Comparison of ENCODE assay signal across 11 cellular contexts in genomic region chr3:8505621-8506020, GRCh38. TPM values are rescaled to one million over a fixed set of nuclear protein-coding genes. Genes with fewer than 3 reads are reported as not detected.
DNase-seq lines count a peak whose midpoint lies in the region; ATAC-seq and TF ChIP-seq lines count a peak whose summit lies in the region.
"Had no signal": no experiment of that assay in that cellular context is flagged by ENCODE, and none has a peak within 500 bp of the region (broad histone marks: within the 10 kb centered on the region; RNA-seq: fewer than 3 reads in every experiment).

No MANE protein-coding gene starts in this region.

- no peak for ATAC-seq in gastroesophageal sphincter
- no peak for ATAC-seq in stimulated activated naive CD8-positive, alpha-beta T cell treated with anti-CD3 and anti-CD28 coated beads, Interleukin-15, amount 100 ng/mL, for 72 hours
- ATAC-seq: natural killer cell treated with Interleukin-12 subunit alpha and Interleukin-12 subunit beta and Interleukin-15 and Interleukin-18, amount 100 ng/mL, for 72 hours had no signal

- H3K9me2 ChIP-seq in GM23248 (ENCODE audit: insufficient read depth) = no peaks in the 10 kb centered on the region

- peak overlapping the region; percentile 90 for H3K4me2 ChIP-seq in GM23248 (ENCODE audit: unreplicated experiment)
- peak overlapping the region; percentile 92 for H3K4me2 ChIP-seq in smooth muscle cell

- DNase-seq in GM23248 = no peak
- peak; percentile 53 for DNase-seq in NCI-H345 (lab: John Stamatoyannopoulos, UW)
- DNase-seq in smooth muscle cell (lab: John Stamatoyannopoulos, UW; ENCODE audit: unreplicated experiment) = no peak
- no peak for DNase-seq in activated T-cell treated with anti-CD3 and anti-CD28 coated beads, Interleukin-2, amount 50 U/mL, for 48 hours
- DNase-seq in erythroblast (lab: John Stamatoyannopoulos, UW) = no peak
- no peak for DNase-seq in stimulated activated naive CD8-positive, alpha-beta T cell treated with anti-CD3 and anti-CD28 coated beads, Interleukin-15, amount 100 ng/mL, for 72 hours
- DNase-seq: GF-D8; Peyer's patch; stimulated activated CD4-positive, alpha-beta T cell treated with anti-CD3 and anti-CD28 coated beads, Interleukin-4, amount 100 ng/mL, for 1 hour had no signal

- no peak for TF ChIP-seq CTCF in gastroesophageal sphincter (IDR thresholded peaks at IDR 0.05)
- no peak for TF ChIP-seq CTCF in smooth muscle cell (IDR thresholded peaks at IDR 0.05; ENCODE audit: borderline replicate concordance, insufficient read depth, poor library complexity, severe bottlenecking)

- H3K9ac ChIP-seq in GM23248 = no peak overlapping the region
- no peak overlapping the region for H3K9ac ChIP-seq in smooth muscle cell (ENCODE audit: low read depth)

- peaks cover 21% of the 10 kb centered on the region for H3K4me1 Mint-ChIP-seq in stimulated activated naive CD8-positive, alpha-beta T cell treated with anti-CD3 and anti-CD28 coated beads, Interleukin-15, amount 100 ng/mL, for 72 hours

- H3K9me3 ChIP-seq in GM23248 (ENCODE audit: low read depth) = no peaks in the 10 kb centered on the region
- no peaks in the 10 kb centered on the region for H3K9me3 ChIP-seq in gastroesophageal sphincter
- no peaks in the 10 kb centered on the region for H3K9me3 ChIP-seq in smooth muscle cell (replicated peaks; ENCODE audit: low read depth)
- H3K9me3 ChIP-seq: Peyer's patch had no signal

- H3K79me2 ChIP-seq in GM23248 (ENCODE audit: insufficient read depth) (peaks cover 48% of the 10 kb centered on the region), smooth muscle cell (ENCODE audit: low read depth) (peaks cover 88% of the 10 kb centered on the region)

- 0 out of 2 replicates have a peak overlapping the region, but pooled peaks have one; percentile 13 for H3K27ac ChIP-seq in GM23248
- peak overlapping the region in 3 of 4 donors; percentile 16 to 39 (median 33) for H3K27ac ChIP-seq in gastroesophageal sphincter
- peak overlapping the region; percentile 78 for H3K27ac ChIP-seq in smooth muscle cell (ENCODE audit: low read depth)

- H3K4me3 ChIP-seq in GM23248 (peak overlapping the region; percentile 28; the same call in 1 of the 2 replicates), gastroesophageal sphincter (peak overlapping the region in 1 of 2 donors; percentile 14), smooth muscle cell (peak overlapping the region; percentile 66)
- H3K4me3 ChIP-seq: Peyer's patch had no signal

- H3K36me3 ChIP-seq in GM23248 (ENCODE audit: low read depth) = peaks cover 11% of the 10 kb centered on the region; the same call in 1 of the 2 replicates
- H3K36me3 ChIP-seq in gastroesophageal sphincter = no peaks in the 10 kb centered on the region
- H3K36me3 ChIP-seq in smooth muscle cell (ENCODE audit: low read depth) = peaks cover 6% of the 10 kb centered on the region
- H3K36me3 ChIP-seq: Peyer's patch had no signal

- H4K20me1 ChIP-seq in GM23248 (ENCODE audit: insufficient read depth) = no peaks in the 10 kb centered on the region
- peaks cover 87% of the 10 kb centered on the region for H4K20me1 ChIP-seq in smooth muscle cell (ENCODE audit: low read depth)

- H3K27me3 Mint-ChIP-seq in stimulated activated naive CD8-positive, alpha-beta T cell treated with anti-CD3 and anti-CD28 coated beads, Interleukin-15, amount 100 ng/mL, for 72 hours = peaks cover 20% of the 10 kb centered on the region

- TF ChIP-seq POLR2A in gastroesophageal sphincter (IDR thresholded peaks at IDR 0.05) = no peak
- TF ChIP-seq POLR2A in erythroblast (IDR thresholded peaks at IDR 0.05; ENCODE audit: low read length) = no peak

- no peak overlapping the region for H2AFZ ChIP-seq in GM23248
- H2AFZ ChIP-seq in smooth muscle cell (ENCODE audit: low read depth) = no peak overlapping the region

- H3K4me3 Mint-ChIP-seq in stimulated activated naive CD8-positive, alpha-beta T cell treated with anti-CD3 and anti-CD28 coated beads, Interleukin-15, amount 100 ng/mL, for 72 hours = no peak overlapping the region
- H3K4me3 Mint-ChIP-seq: natural killer cell treated with Interleukin-12 subunit alpha and Interleukin-12 subunit beta and Interleukin-15 and Interleukin-18, amount 100 ng/mL, for 72 hours had no signal

- 45 to 46% methylated on average over 3 of the region's 3 CpGs for WGBS in GM23248 (ENCODE audit: low coverage in 1 of 2, low lambda C conversion rate in 2 of 2, missing lambda C conversion rate in 2 of 2), 2 experiments
- 19 to 25% methylated on average over 3 of the region's 3 CpGs for WGBS in gastroesophageal sphincter (ENCODE audit: low coverage in 1 of 2), 2 donors
- WGBS in smooth muscle cell (ENCODE audit: low lambda C conversion rate) = 39% methylated on average over 3 of the region's 3 CpGs

- no peak for TF ChIP-seq EP300 in gastroesophageal sphincter (IDR thresholded peaks at IDR 0.05)

- H3K4me1 ChIP-seq in GM23248 (ENCODE audit: insufficient read depth) (peaks cover 77% of the 10 kb centered on the region), gastroesophageal sphincter (peaks cover 0 to 52% (median under 1%) of the 10 kb centered on the region in 3 donors), smooth muscle cell (ENCODE audit: low read depth) (peaks cover 24% of the 10 kb centered on the region)

- H3K27ac Mint-ChIP-seq in stimulated activated naive CD8-positive, alpha-beta T cell treated with anti-CD3 and anti-CD28 coated beads, Interleukin-15, amount 100 ng/mL, for 72 hours = peak overlapping the region in 1 of 2 donors; percentile 48
- H3K27ac Mint-ChIP-seq: natural killer cell treated with Interleukin-12 subunit alpha and Interleukin-12 subunit beta and Interleukin-15 and Interleukin-18, amount 100 ng/mL, for 72 hours had no signal

- H3K27me3 ChIP-seq in GM23248 (replicated peaks; ENCODE audit: insufficient read depth) (no peaks in the 10 kb centered on the region), gastroesophageal sphincter (no peaks in the 10 kb centered on the region), smooth muscle cell (ENCODE audit: low read depth) (no peaks in the 10 kb centered on the region)
- H3K27me3 ChIP-seq: Peyer's patch had no signal

- peaks cover 73% of the 10 kb centered on the region for H3F3A ChIP-seq in GM23248 (ENCODE audit: insufficient read depth)
- H3F3A ChIP-seq in smooth muscle cell (ENCODE audit: low read depth) = peaks cover 44% of the 10 kb centered on the region

- in situ Hi-C loops in GM23248 (cut with MboI) = no loop called here

- no peaks in the 10 kb centered on the region for H3K9me3 Mint-ChIP-seq in stimulated activated naive CD8-positive, alpha-beta T cell treated with anti-CD3 and anti-CD28 coated beads, Interleukin-15, amount 100 ng/mL, for 72 hours
- H3K9me3 Mint-ChIP-seq: natural killer cell treated with Interleukin-12 subunit alpha and Interleukin-12 subunit beta and Interleukin-15 and Interleukin-18, amount 100 ng/mL, for 72 hours had no signal

RNA-seq across cellular contexts. Expression of gene LMCD1, which starts 4.0 kb away (rescaled TPM):
- total RNA-seq in GM23248 (2014; rRNA removed; shearing (Covaris generic)) = 149 and 259 TPM in 2 replicates
- 187 and 189 TPM in 2 replicates for polyA plus RNA-seq in GM23248 (2016; fragmentation: Nextera tagmentation; extraction: Ambion mirVana)
- 100 to 1,000 TPM in 2 of 4 donors, 10 to 100 TPM in 2; 17.6 to 318 (median 136) TPM for total RNA-seq in gastroesophageal sphincter
- total RNA-seq in smooth muscle cell = 187 and 276 TPM in 2 replicates
- polyA plus RNA-seq in smooth muscle cell = 356 and 524 TPM in 2 replicates

Comparison
In these comparisons a context has a peak if more than half of its experiments do, and no peak if none do; other contexts are left out.
1. H3K27ac ChIP-seq: peak in every context shown above with its lines; median percentile 78 in smooth muscle cell; 33 in gastroesophageal sphincter; 13 in GM23248.